Comparison of ENCODE assay signal across 8 cellular contexts in genomic region chr13:106349080-106349841, GRCh38.
DNase-seq lines count a peak whose midpoint lies in the region; ATAC-seq and TF ChIP-seq lines count a peak whose summit lies in the region.

No MANE protein-coding gene starts in this region.

- peak; percentile 15 for DNase-seq in Calu3
- peak; percentile 57 for DNase-seq in NCI-H2029 (lab: John Stamatoyannopoulos, UW)
- no peak for DNase-seq in NK-92 treated with Interleukin-12 subunit alpha and Interleukin-12 subunit beta, amount 100 ng/mL, for 24 hours (lab: John Stamatoyannopoulos, UW)
- DNase-seq in Kasumi-1 (lab: John Stamatoyannopoulos, UW) = no peak
- no peak for DNase-seq in NK-92 (lab: John Stamatoyannopoulos, UW; ENCODE audit: unreplicated experiment)

- no peak for TF ChIP-seq CTCF in Calu3 (IDR thresholded peaks at IDR 0.05; ENCODE audit: unreplicated experiment)
- TF ChIP-seq CTCF in nephron (IDR thresholded peaks at IDR 0.05; ENCODE audit: unreplicated experiment in 3 of 3) = no peak

- no peaks in the 10 kb centered on the region for H3K36me3 Mint-ChIP-seq in Calu3 (ENCODE audit: insufficient read depth, unreplicated experiment)
- no peaks in the 10 kb centered on the region for H3K36me3 Mint-ChIP-seq in nephron (ENCODE audit: low read depth)

- H3K9me3 ChIP-seq in duodenal mucosa (ENCODE audit: control insufficient read depth in 1 of 2, low read length in 2 of 2) = no peaks in the 10 kb centered on the region

- H3K27ac Mint-ChIP-seq in Calu3 (ENCODE audit: unreplicated experiment) = no peak overlapping the region
- peak overlapping the region in 1 of 3 experiments; percentile 1 for H3K27ac Mint-ChIP-seq in nephron

- H3K9me3 Mint-ChIP-seq in Calu3 (ENCODE audit: low read depth, unreplicated experiment) (no peaks in the 10 kb centered on the region), nephron (peaks cover 3% of the 10 kb centered on the region)

- H3K27ac ChIP-seq in duodenal mucosa (ENCODE audit: low read depth, low read length) = no peak overlapping the region

- CTCF ChIA-PET in Calu3 (lab: Charles Lee) = interaction anchor here (0.6 to 0.8 kb wide), 2 partner anchors 31 to 1981 kb away, joined by 3 to 5 read pairs; no protein-coding TSS in a partner anchor

- intact Hi-C loops in Calu3 (cut with micrococcal nuclease; ENCODE audit: unreplicated experiment) = loop anchor here (10.0 kb wide), 1 partner anchor 126 kb away; no protein-coding TSS in a partner anchor

- BruUV-seq in Calu3 (replicated peaks; lab: Mats Ljungman, UMichigan) = no TSS peak

- no peaks in the 10 kb centered on the region for H3K27me3 Mint-ChIP-seq in Calu3 (ENCODE audit: unreplicated experiment)
- H3K27me3 Mint-ChIP-seq in nephron (ENCODE audit: low read depth) = peaks cover 54% of the 10 kb centered on the region

- H3K4me3 Mint-ChIP-seq in Calu3 (ENCODE audit: low read depth, unreplicated experiment) = peak overlapping the region; percentile 69
- H3K4me3 Mint-ChIP-seq in nephron = peak overlapping the region; percentile 76 to 77 (median 76)

- H3K4me1 Mint-ChIP-seq in Calu3 (ENCODE audit: low read depth, unreplicated experiment) = no peaks in the 10 kb centered on the region
- H3K4me1 Mint-ChIP-seq in nephron = peaks cover 17% of the 10 kb centered on the region

- peaks cover 5 to 10% of the 10 kb centered on the region in 2 donors for H3K4me1 ChIP-seq in duodenal mucosa (ENCODE audit: control insufficient read depth in 1 of 2, insufficient read depth in 2 of 2, low read length in 2 of 2)

- H3K27me3 ChIP-seq in duodenal mucosa (ENCODE audit: control insufficient read depth in 1 of 2, insufficient read depth in 2 of 2, low read length in 2 of 2) = peaks cover 0 to 2% of the 10 kb centered on the region in 2 donors

- H3K4me3 ChIP-seq in duodenal mucosa (ENCODE audit: low read depth in 1 of 2, low read length in 2 of 2) = peak overlapping the region; percentile 61 to 65

- H3K9ac ChIP-seq in duodenal mucosa (ENCODE audit: low read depth in 1 of 2, low read length in 2 of 2) = peak overlapping the region in 1 of 2 donors; percentile 20

- no peak for ATAC-seq in HG03565 (IDR thresholded peaks at IDR 0.05; ENCODE audit: unreplicated experiment)

- H3K36me3 ChIP-seq in duodenal mucosa (ENCODE audit: control insufficient read depth in 1 of 2, insufficient read depth in 2 of 2, low read length in 2 of 2) = no peaks in the 10 kb centered on the region

Comparison
In these comparisons a context has a peak if more than half of its experiments do, and no peak if none do; other contexts are left out.
1. DNase-seq: peak in Calu3 (single experiment) and NCI-H2029 (single experiment); none in NK-92 treated with Interleukin-12 subunit alpha and Interleukin-12 subunit beta, amount 100 ng/mL, for 24 hours (single experiment), Kasumi-1 (0 of 2) and NK-92 (single experiment).